In the genomic region with DNA sequence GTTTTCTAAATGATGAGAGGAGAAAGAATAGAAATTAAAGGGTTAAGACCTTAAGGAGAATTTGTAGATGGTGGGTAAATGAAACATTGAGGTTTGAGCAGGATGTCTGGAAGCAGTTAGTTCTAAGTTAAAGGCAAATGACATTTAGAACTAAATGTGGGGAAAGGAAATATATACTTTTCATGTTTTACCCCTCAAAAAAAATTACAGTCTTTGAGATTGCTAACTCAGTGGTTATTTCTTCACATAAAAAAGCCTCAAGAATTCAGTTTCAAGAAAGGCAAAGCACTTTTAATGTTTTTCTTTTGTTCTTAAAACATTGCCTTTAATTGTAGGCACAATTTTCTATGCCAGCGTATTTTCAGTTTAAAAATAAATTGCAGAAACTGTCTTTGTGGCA, we compare ENCODE assay signal across 16 cellular contexts.
"Had no signal": no experiment of that assay in that cellular context is flagged by ENCODE, and none has a peak within 500 bp of the region (broad histone marks: within the 10 kb centered on the region; RNA-seq: fewer than 3 reads in every experiment).

No MANE protein-coding gene starts in this region.

- H3K4me1 ChIP-seq: breast epithelium, foreskin keratinocyte had no signal

- H3K27ac ChIP-seq: breast epithelium, foreskin keratinocyte, neutrophil, sigmoid colon, thyroid gland had no signal

- H3K36me3 ChIP-seq: breast epithelium, neutrophil, sigmoid colon, thyroid gland had no signal

- DNase-seq: activated CD4-positive, alpha-beta T cell treated with anti-CD3 and anti-CD28 coated beads, Interleukin-2, amount 10 ng/mL, durations not matched to agents 24 days and 14 days; activated CD4-positive, CD25-positive, alpha-beta regulatory T cell; activated CD8-positive, alpha-beta T cell treated with anti-CD3 and anti-CD28 coated beads for 36 hours; activated naive CD4-positive, alpha-beta T cell treated with anti-CD3 and anti-CD28 coated beads for 36 hours; activated naive CD8-positive, alpha-beta T cell treated with anti-CD3 and anti-CD28 coated beads, Interleukin-2, amount 50 U/mL, for 24 hours; activated T-cell treated with anti-CD3 and anti-CD28 coated beads, Interleukin-2, amount 50 U/mL, for 24 hours; foreskin keratinocyte; hippocampal formation; left cardiac atrium; mesendoderm; posterior cingulate gyrus; sigmoid colon; stimulated activated naive B cell treated with anti-CD40 and anti-IgM and Interleukin-4, amounts not matched to agents 10 μg/mL and 1 μg/mL and 100 μg/mL, for 72 hours; thyroid gland had no signal

- H3K27me3 ChIP-seq: breast epithelium, foreskin keratinocyte, neutrophil, sigmoid colon, thyroid gland had no signal

- H3K9me3 ChIP-seq: breast epithelium, neutrophil, sigmoid colon, thyroid gland had no signal

- H3K4me3 ChIP-seq: breast epithelium, sigmoid colon, thyroid gland had no signal
